Comparison of ENCODE assay signal across 8 cellular contexts in the genomic region with DNA sequence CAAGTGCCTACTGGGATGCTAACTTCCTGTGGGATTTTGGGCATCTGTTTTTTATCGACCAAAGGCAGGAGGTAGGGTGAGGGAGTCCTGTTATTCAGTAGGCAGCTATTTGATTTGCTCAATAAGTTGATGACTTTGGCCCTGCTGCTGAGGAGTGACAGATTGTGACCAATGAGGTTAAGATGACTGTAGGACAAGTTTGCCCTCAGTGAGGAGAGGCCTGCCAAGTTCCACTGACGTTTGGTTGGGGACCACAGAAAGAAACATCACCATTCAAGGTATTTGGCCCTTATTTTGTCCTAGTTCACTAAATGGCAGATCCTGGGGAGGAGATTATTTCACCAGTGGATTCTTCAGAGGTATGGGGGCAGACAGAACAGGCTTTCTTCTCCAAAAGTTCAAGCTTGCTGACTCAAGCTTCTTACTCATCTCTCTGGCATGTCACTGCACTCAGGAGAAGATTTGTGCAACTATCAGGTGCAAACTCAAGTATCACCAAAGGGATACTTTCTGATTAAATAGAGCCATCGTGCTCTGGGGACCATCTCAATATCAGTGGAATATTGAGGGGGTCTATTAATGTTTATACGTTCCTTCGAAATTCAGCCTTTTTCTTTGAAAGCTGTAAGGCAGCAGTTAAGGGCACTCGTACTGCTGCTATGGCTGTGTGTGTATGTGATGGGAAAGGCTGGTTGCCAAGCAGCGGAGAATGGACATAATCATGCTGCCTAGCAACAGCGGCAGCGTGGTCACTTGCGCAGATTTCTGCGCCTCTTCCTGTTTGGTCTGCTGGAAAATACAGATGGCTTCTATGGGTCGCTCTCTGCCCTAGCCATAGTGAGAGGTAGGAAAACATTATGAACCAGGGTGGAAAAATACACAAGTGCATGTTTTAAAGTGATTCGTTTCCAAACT.
DNase-seq lines count a peak whose midpoint lies in the region; ATAC-seq and TF ChIP-seq lines count a peak whose summit lies in the region.

No MANE protein-coding gene starts in this region.

- peak overlapping the region; percentile 7 to 85 for H3K27ac ChIP-seq in esophagus (ENCODE audit: low read depth in 2 of 2, low read length in 1 of 2)

- no peaks in the 10 kb centered on the region for H3K27me3 ChIP-seq in esophagus (ENCODE audit: control insufficient read depth in 1 of 2, insufficient read depth in 2 of 2, low read length in 2 of 2)

- peak overlapping the region; percentile 42 for H3K4me3 Mint-ChIP-seq in nephron progenitor cell

- peaks cover 6 to 7% of the 10 kb centered on the region in 2 donors for H3K4me1 ChIP-seq in esophagus (ENCODE audit: control insufficient read depth in 2 of 2, insufficient read depth in 2 of 2, low read length in 1 of 2)
- H3K4me1 ChIP-seq in mucosa of descending colon (ENCODE audit: low read depth): peaks cover 20% of the 10 kb centered on the region

- H3K4me3 ChIP-seq in esophagus (ENCODE audit: low read depth in 1 of 2, low read length in 2 of 2): no peak overlapping the region
- no peak overlapping the region for H3K4me3 ChIP-seq in mucosa of descending colon

- TF ChIP-seq CTCF in nephron progenitor cell (IDR thresholded peaks at IDR 0.05): no peak
- TF ChIP-seq CTCF in mucosa of descending colon (IDR thresholded peaks at IDR 0.05): no peak
- TF ChIP-seq CTCF in GM10266 (IDR thresholded peaks at IDR 0.05; ENCODE audit: control insufficient read depth, insufficient read depth, low read depth, missing control alignments): no peak

- H3K9me3 Mint-ChIP-seq in nephron progenitor cell: no peaks in the 10 kb centered on the region

- H3K36me3 ChIP-seq in esophagus (ENCODE audit: control insufficient read depth in 2 of 2, insufficient read depth in 2 of 2, low read length in 1 of 2) (no peaks in the 10 kb centered on the region), mucosa of descending colon (ENCODE audit: low read depth) (no peaks in the 10 kb centered on the region)

- H3K36me3 Mint-ChIP-seq in nephron progenitor cell (ENCODE audit: low read depth): peaks cover 65% of the 10 kb centered on the region

- ATAC-seq in mucosa of descending colon (no peak), GM19463 (IDR thresholded peaks at IDR 0.05; ENCODE audit: unreplicated experiment) (no peak), GM18520 (IDR thresholded peaks at IDR 0.05; ENCODE audit: unreplicated experiment) (no peak)

- peaks cover 90% of the 10 kb centered on the region for H3K4me1 Mint-ChIP-seq in nephron progenitor cell

- H3K9me3 ChIP-seq in esophagus (ENCODE audit: control insufficient read depth in 2 of 2, insufficient read depth in 1 of 2, low read depth in 1 of 2, low read length in 1 of 2): no peaks in the 10 kb centered on the region
- no peaks in the 10 kb centered on the region for H3K9me3 ChIP-seq in mucosa of descending colon

- no peaks in the 10 kb centered on the region for H3K27me3 Mint-ChIP-seq in nephron progenitor cell (ENCODE audit: low read depth, poor library complexity)

- 57 to 62% methylated on average over 13 of the region's 13 CpGs for WGBS in esophagus, 2 donors

- intact Hi-C loops in mucosa of descending colon (cut with DNase I, micrococcal nuclease): no loop called here

- H3K27ac Mint-ChIP-seq in nephron progenitor cell: peak overlapping the region; percentile 93

- DNase-seq in COR-L47 (lab: John Stamatoyannopoulos, UW) (peak; percentile 73), NCI-H460 (ENCODE audit: extremely low read depth, low read depth) (peak; percentile 47), nephron progenitor cell (no peak), mucosa of descending colon (no peak), GM10266 (ENCODE audit: extremely low spot score) (no peak)

Comparison
In these comparisons a context has a peak if more than half of its experiments do, and no peak if none do; other contexts are left out.
1. DNase-seq: peak in COR-L47 (single experiment) and NCI-H460 (single experiment); none in nephron progenitor cell (single experiment), mucosa of descending colon (0 of 3) and GM10266 (single experiment).